1 cellular context compared by ENCODE assay signal in the genomic region with DNA sequence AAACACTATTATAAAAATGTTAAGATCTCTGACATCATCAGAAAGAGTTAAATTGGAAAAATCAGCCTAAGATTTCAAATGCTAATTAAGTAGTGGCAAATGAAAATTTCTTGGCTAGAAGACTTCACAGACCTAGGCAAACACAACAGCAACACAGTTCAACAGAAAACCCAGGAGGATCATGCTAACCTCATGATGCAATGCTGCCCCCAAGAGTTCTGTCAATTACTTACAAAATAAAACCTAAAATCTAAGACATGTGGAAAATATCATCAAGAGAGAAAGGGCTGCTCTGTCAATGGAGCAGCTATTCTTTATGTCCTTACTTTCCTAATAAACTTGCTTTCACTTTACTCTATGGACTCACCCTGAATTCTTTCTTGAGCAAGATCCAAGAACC.
TF ChIP-seq lines count a peak whose summit lies in the region.

No MANE protein-coding gene starts in this region.

TF ChIP-seq in GM23338, 12 proteins besides CTCF, POLR2A, EP300 and RAD21 (continued from another document):
- TF ChIP-seq, protein P1, sequence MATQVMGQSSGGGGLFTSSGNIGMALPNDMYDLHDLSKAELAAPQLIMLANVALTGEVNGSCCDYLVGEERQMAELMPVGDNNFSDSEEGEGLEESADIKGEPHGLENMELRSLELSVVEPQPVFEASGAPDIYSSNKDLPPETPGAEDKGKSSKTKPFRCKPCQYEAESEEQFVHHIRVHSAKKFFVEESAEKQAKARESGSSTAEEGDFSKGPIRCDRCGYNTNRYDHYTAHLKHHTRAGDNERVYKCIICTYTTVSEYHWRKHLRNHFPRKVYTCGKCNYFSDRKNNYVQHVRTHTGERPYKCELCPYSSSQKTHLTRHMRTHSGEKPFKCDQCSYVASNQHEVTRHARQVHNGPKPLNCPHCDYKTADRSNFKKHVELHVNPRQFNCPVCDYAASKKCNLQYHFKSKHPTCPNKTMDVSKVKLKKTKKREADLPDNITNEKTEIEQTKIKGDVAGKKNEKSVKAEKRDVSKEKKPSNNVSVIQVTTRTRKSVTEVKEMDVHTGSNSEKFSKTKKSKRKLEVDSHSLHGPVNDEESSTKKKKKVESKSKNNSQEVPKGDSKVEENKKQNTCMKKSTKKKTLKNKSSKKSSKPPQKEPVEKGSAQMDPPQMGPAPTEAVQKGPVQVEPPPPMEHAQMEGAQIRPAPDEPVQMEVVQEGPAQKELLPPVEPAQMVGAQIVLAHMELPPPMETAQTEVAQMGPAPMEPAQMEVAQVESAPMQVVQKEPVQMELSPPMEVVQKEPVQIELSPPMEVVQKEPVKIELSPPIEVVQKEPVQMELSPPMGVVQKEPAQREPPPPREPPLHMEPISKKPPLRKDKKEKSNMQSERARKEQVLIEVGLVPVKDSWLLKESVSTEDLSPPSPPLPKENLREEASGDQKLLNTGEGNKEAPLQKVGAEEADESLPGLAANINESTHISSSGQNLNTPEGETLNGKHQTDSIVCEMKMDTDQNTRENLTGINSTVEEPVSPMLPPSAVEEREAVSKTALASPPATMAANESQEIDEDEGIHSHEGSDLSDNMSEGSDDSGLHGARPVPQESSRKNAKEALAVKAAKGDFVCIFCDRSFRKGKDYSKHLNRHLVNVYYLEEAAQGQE (IDR thresholded peaks at IDR 0.05; ENCODE audit: unreplicated experiment), result no peak
